In genomic region chr16:81821422-81822128, GRCh38 we compare ENCODE assay signal across 10 cellular contexts. TPM values are rescaled to one million over a fixed set of nuclear protein-coding genes. Genes with fewer than 3 reads are reported as not detected.
A peak's percentile ranks its signal among the peaks of the same experiment; 100 is the strongest.
DNase-seq lines count a peak whose midpoint lies in the region; ATAC-seq and TF ChIP-seq lines count a peak whose summit lies in the region.
"Had no signal": no experiment of that assay in that cellular context is flagged by ENCODE, and none has a peak within 500 bp of the region (broad histone marks: within the 10 kb centered on the region; RNA-seq: fewer than 3 reads in every experiment).

No MANE protein-coding gene starts in this region.

- TF ChIP-seq CTCF in CD14-positive monocyte (IDR thresholded peaks at IDR 0.05) (no peak), prostate gland (IDR thresholded peaks at IDR 0.05) (no peak)

- peak; percentile 55 for ATAC-seq in GM19324 (IDR thresholded peaks at IDR 0.05; ENCODE audit: low FRiP score, unreplicated experiment)
- ATAC-seq in HG03095 (IDR thresholded peaks at IDR 0.05; ENCODE audit: unreplicated experiment), result peak; percentile 42
- no peak for ATAC-seq in activated naive CD8-positive, alpha-beta T cell treated with anti-CD3 and anti-CD28 coated beads, Interleukin-2, amount 50 U/mL, for 24 hours
- ATAC-seq in right cardiac atrium, result no peak

- peak overlapping the region; percentile 56 to 63 for H3K4me3 Mint-ChIP-seq in CD14-positive monocyte
- H3K4me3 Mint-ChIP-seq in activated naive CD8-positive, alpha-beta T cell treated with anti-CD3 and anti-CD28 coated beads, Interleukin-2, amount 50 U/mL, for 24 hours, result no peak overlapping the region

- H3K9me3 ChIP-seq in prostate gland (no peaks in the 10 kb centered on the region), right cardiac atrium (ENCODE audit: control insufficient read depth, low read length) (no peaks in the 10 kb centered on the region)

- TF ChIP-seq POLR2A in prostate gland (IDR thresholded peaks at IDR 0.05), result no peak

- H3K4me1 Mint-ChIP-seq in CD14-positive monocyte, result peaks cover 76% of the 10 kb centered on the region
- peaks cover 48% of the 10 kb centered on the region for H3K4me1 Mint-ChIP-seq in activated naive CD8-positive, alpha-beta T cell treated with anti-CD3 and anti-CD28 coated beads, Interleukin-2, amount 50 U/mL, for 24 hours

- intact Hi-C loops in CD14-positive monocyte (cut with micrococcal nuclease) (loop anchor here in 1 of 2 donors (5.0 kb wide), 1 partner anchor 39 kb away; no protein-coding TSS in a partner anchor), prostate gland (cut with DNase I) (no loop called here), right cardiac atrium (cut with DNase I) (no loop called here)

- no peaks in the 10 kb centered on the region for H3K36me3 ChIP-seq in prostate gland

- H3K27me3 ChIP-seq in prostate gland (replicated peaks; ENCODE audit: insufficient read depth), result no peaks in the 10 kb centered on the region
- no peaks in the 10 kb centered on the region for H3K27me3 ChIP-seq in right cardiac atrium (ENCODE audit: control insufficient read depth, insufficient read depth)

- 91% methylated on average over 10 of the region's 10 CpGs for WGBS in prostate gland
- WGBS in right cardiac atrium, result 71% methylated on average over 10 of the region's 10 CpGs

- peaks cover 0 to 1% (median 0%) of the 10 kb centered on the region in 3 donors for H3K27me3 Mint-ChIP-seq in CD14-positive monocyte (ENCODE audit: low read depth in 3 of 3)
- no peaks in the 10 kb centered on the region for H3K27me3 Mint-ChIP-seq in activated naive CD8-positive, alpha-beta T cell treated with anti-CD3 and anti-CD28 coated beads, Interleukin-2, amount 50 U/mL, for 24 hours

- no peaks in the 10 kb centered on the region for H3K4me1 ChIP-seq in prostate gland (replicated peaks)
- H3K4me1 ChIP-seq in right cardiac atrium (ENCODE audit: control insufficient read depth, insufficient read depth, low read length), result peaks cover 6% of the 10 kb centered on the region
- H3K4me1 ChIP-seq: parathyroid adenoma had no signal

- H3K27ac ChIP-seq in prostate gland (no peak overlapping the region), right cardiac atrium (ENCODE audit: low read length) (no peak overlapping the region)
- H3K27ac ChIP-seq: parathyroid adenoma had no signal

- H3K4me3 ChIP-seq in prostate gland (no peak overlapping the region), right cardiac atrium (ENCODE audit: low read length) (no peak overlapping the region)

- H3K36me3 Mint-ChIP-seq in CD14-positive monocyte, result peaks cover 29 to 40% of the 10 kb centered on the region in 2 donors
- no peaks in the 10 kb centered on the region for H3K36me3 Mint-ChIP-seq in activated naive CD8-positive, alpha-beta T cell treated with anti-CD3 and anti-CD28 coated beads, Interleukin-2, amount 50 U/mL, for 24 hours (ENCODE audit: low read depth)

- H3K27ac Mint-ChIP-seq in CD14-positive monocyte, result peak overlapping the region; percentile 3 to 92 (median 73)
- peak overlapping the region; percentile 70 for H3K27ac Mint-ChIP-seq in activated naive CD8-positive, alpha-beta T cell treated with anti-CD3 and anti-CD28 coated beads, Interleukin-2, amount 50 U/mL, for 24 hours

- DNase-seq in CD14-positive monocyte (ENCODE audit: low spot score) (no peak), DMS 273 (lab: John Stamatoyannopoulos, UW; ENCODE audit: unreplicated experiment) (no peak), prostate gland (ENCODE audit: low spot score) (no peak), NCI-H774 (lab: John Stamatoyannopoulos, UW) (no peak), right cardiac atrium (no peak)
- no peak for DNase-seq in activated naive CD8-positive, alpha-beta T cell treated with anti-CD3 and anti-CD28 coated beads, Interleukin-2, amount 50 U/mL, for 24 hours
- DNase-seq: NCI-H1436 had no signal

- H3K9me3 Mint-ChIP-seq in CD14-positive monocyte, result peaks cover 0 to 4% (median 0%) of the 10 kb centered on the region in 7 donors
- no peaks in the 10 kb centered on the region for H3K9me3 Mint-ChIP-seq in activated naive CD8-positive, alpha-beta T cell treated with anti-CD3 and anti-CD28 coated beads, Interleukin-2, amount 50 U/mL, for 24 hours

RNA-seq across cellular contexts. Expression of gene PLCG2, which starts 42.5 kb away (rescaled TPM):
- 10 to 100 TPM; 19.5 to 35.5 TPM for polyA plus RNA-seq in CD14-positive monocyte
- 10 to 100 TPM; 10.3 to 12.8 TPM for total RNA-seq in prostate gland
- 10 to 100 TPM in 2 of 4 donors, 1 to 10 TPM in 2; 8.1 to 18.3 (median 11.7) TPM for total RNA-seq in right cardiac atrium
- 4.3 TPM for polyA plus RNA-seq in right cardiac atrium

Comparison
In these comparisons a context has a peak if more than half of its experiments do, and no peak if none do; other contexts are left out.
1. ATAC-seq: peak in GM19324 (single experiment) and HG03095 (single experiment); none in activated naive CD8-positive, alpha-beta T cell treated with anti-CD3 and anti-CD28 coated beads, Interleukin-2, amount 50 U/mL, for 24 hours (single experiment) and right cardiac atrium (0 of 2).